ENCODE assay signal across 8 cellular contexts in genomic region chr2:73070651-73071451, GRCh38. TPM values are rescaled to one million over a fixed set of nuclear protein-coding genes. Genes with fewer than 3 reads are reported as not detected.
DNase-seq lines count a peak whose midpoint lies in the region; ATAC-seq lines count a peak whose summit lies in the region.

No MANE protein-coding gene starts in this region.

- H3K36me3 Mint-ChIP-seq in effector memory CD8-positive, alpha-beta T cell (ENCODE audit: insufficient read depth), result peaks cover 35% of the 10 kb centered on the region

- peak overlapping the region; percentile 91 to 98 for H3K18ac ChIP-seq in mesenchymal stem cell (ENCODE audit: low read depth in 1 of 2, low read length in 2 of 2)

- peaks cover 23% of the 10 kb centered on the region for H3K4me1 ChIP-seq in mesenchymal stem cell (ENCODE audit: control insufficient read depth, insufficient read depth, low read depth, low read length)

- no peak overlapping the region for H2AK5ac ChIP-seq in mesenchymal stem cell (ENCODE audit: low read length, severe bottlenecking)

- peak overlapping the region; percentile 92 for H3K9ac ChIP-seq in mesenchymal stem cell (ENCODE audit: low read length)

- H3K4me1 Mint-ChIP-seq in effector memory CD8-positive, alpha-beta T cell (ENCODE audit: low read depth in 2 of 2), result peaks cover 25% of the 10 kb centered on the region in 2 donors

- peak overlapping the region; percentile 74 for H2BK120ac ChIP-seq in mesenchymal stem cell (ENCODE audit: low read depth, low read length)

- H3K4ac ChIP-seq in mesenchymal stem cell (ENCODE audit: low read depth in 1 of 2, low read length in 2 of 2), result peak overlapping the region; percentile 68 to 76

- H3K79me1 ChIP-seq in mesenchymal stem cell (replicated peaks; ENCODE audit: low read length, poor library complexity, severe bottlenecking), result peaks cover 21% of the 10 kb centered on the region

- peak overlapping the region; percentile 83 to 87 for H3K4me3 ChIP-seq in mesenchymal stem cell (ENCODE audit: insufficient read depth in 1 of 2, low read depth in 1 of 2, low read length in 2 of 2)

- H3K27ac ChIP-seq in mesenchymal stem cell (ENCODE audit: low read length, poor library complexity, severe bottlenecking), result peak overlapping the region; percentile 71

- peak overlapping the region; percentile 92 for H3K4me2 ChIP-seq in mesenchymal stem cell (ENCODE audit: low read length, poor library complexity, severe bottlenecking)

- peak overlapping the region; percentile 90 to 93 for H3K4me3 Mint-ChIP-seq in effector memory CD8-positive, alpha-beta T cell

- H3K9me3 ChIP-seq in mesenchymal stem cell (ENCODE audit: control insufficient read depth, low read length), result no peaks in the 10 kb centered on the region

- under 1% methylated on average over 72 of the region's 91 CpGs for WGBS in mesenchymal stem cell

- peak overlapping the region; percentile 60 for H2AFZ ChIP-seq in mesenchymal stem cell (ENCODE audit: low read depth, low read length)

- H3K14ac ChIP-seq in mesenchymal stem cell (ENCODE audit: low read length in 2 of 2), result peak overlapping the region in 1 of 2 experiments; percentile 98

- no peaks in the 10 kb centered on the region for H3K27me3 ChIP-seq in mesenchymal stem cell (ENCODE audit: control insufficient read depth in 1 of 2, insufficient read depth in 1 of 2, low read length in 2 of 2)

- H3K23ac ChIP-seq in mesenchymal stem cell (ENCODE audit: low read length in 2 of 2), result peak overlapping the region in 1 of 2 experiments; percentile 99

- H3K27ac Mint-ChIP-seq in effector memory CD8-positive, alpha-beta T cell, result peak overlapping the region; percentile 91 to 94

- peak; percentile 86 for ATAC-seq in GM21360 (IDR thresholded peaks at IDR 0.05; ENCODE audit: unreplicated experiment)
- ATAC-seq in effector memory CD8-positive, alpha-beta T cell (replicated peaks), result peak; percentile 86

- peak; percentile 93 for DNase-seq in CMK (ENCODE audit: low read depth)
- DNase-seq in HS-5 (ENCODE audit: low read depth), result peak; percentile 79
- peak; percentile 95 for DNase-seq in NK-92 treated with Interleukin-12 subunit alpha and Interleukin-12 subunit beta, amount 100 ng/mL, for 24 hours (lab: John Stamatoyannopoulos, UW)
- DNase-seq in activated CD8-positive, alpha-beta memory T cell treated with anti-CD3 and anti-CD28 coated beads for 4 hours (ENCODE audit: low read depth in 2 of 2), result peak; percentile 85 to 89
- DNase-seq in effector memory CD8-positive, alpha-beta T cell, result peak; percentile 93 to 96 (median 94)
- DNase-seq in mesenchymal stem cell, result peak; percentile 98
- peak; percentile 93 for DNase-seq in stimulated activated CD8-positive, alpha-beta memory T cell treated with anti-CD3 and anti-CD28 coated beads, Interleukin-12 subunit alpha, Interleukin-12 subunit beta, amount 100 ng/mL, for 1 hour (ENCODE audit: low read depth)

- H4K91ac ChIP-seq in mesenchymal stem cell (ENCODE audit: low read length), result peak overlapping the region; percentile 5

- no peaks in the 10 kb centered on the region for H3K9me3 Mint-ChIP-seq in effector memory CD8-positive, alpha-beta T cell

- no peaks in the 10 kb centered on the region for H3K27me3 Mint-ChIP-seq in effector memory CD8-positive, alpha-beta T cell

- peak overlapping the region in 1 of 2 experiments; percentile 48 for H2BK12ac ChIP-seq in mesenchymal stem cell (ENCODE audit: low read length in 2 of 2)

- peak overlapping the region; percentile 5 for H4K8ac ChIP-seq in mesenchymal stem cell (ENCODE audit: low read length)

- peak overlapping the region; percentile 70 for H2BK5ac ChIP-seq in mesenchymal stem cell (ENCODE audit: low read depth, low read length, poor library complexity, severe bottlenecking)

- H3K36me3 ChIP-seq in mesenchymal stem cell (ENCODE audit: control insufficient read depth in 1 of 2, insufficient read depth in 2 of 2, low read depth in 1 of 2, low read length in 2 of 2), result peaks cover 26 to 31% of the 10 kb centered on the region in 2 experiments

- peak overlapping the region; percentile 83 for H2BK15ac ChIP-seq in mesenchymal stem cell (ENCODE audit: low read depth, poor library complexity, severe bottlenecking)

RNA-seq across cellular contexts. Expression of gene SFXN5, which starts 0.7 kb away (rescaled TPM):
- polyA plus RNA-seq in mesenchymal stem cell (2013, experiment 1 of 2), result 9.9 TPM
- polyA plus RNA-seq in mesenchymal stem cell (2013, experiment 2 of 2), result 9.8 TPM

RNA-seq across cellular contexts. Expression of gene RAB11FIP5, which starts 41.9 kb away (rescaled TPM):
- polyA plus RNA-seq in mesenchymal stem cell (2013, experiment 1 of 2), result 19.7 TPM
- 18.7 TPM for polyA plus RNA-seq in mesenchymal stem cell (2013, experiment 2 of 2)

Comparison
In these comparisons a context has a peak if more than half of its experiments do, and no peak if none do; other contexts are left out.
1. Peak in every context shown above with its lines: DNase-seq, ATAC-seq, H3K4me3 ChIP-seq and H3K27ac ChIP-seq.